ENCODE assay signal across 10 cellular contexts in the genomic region with DNA sequence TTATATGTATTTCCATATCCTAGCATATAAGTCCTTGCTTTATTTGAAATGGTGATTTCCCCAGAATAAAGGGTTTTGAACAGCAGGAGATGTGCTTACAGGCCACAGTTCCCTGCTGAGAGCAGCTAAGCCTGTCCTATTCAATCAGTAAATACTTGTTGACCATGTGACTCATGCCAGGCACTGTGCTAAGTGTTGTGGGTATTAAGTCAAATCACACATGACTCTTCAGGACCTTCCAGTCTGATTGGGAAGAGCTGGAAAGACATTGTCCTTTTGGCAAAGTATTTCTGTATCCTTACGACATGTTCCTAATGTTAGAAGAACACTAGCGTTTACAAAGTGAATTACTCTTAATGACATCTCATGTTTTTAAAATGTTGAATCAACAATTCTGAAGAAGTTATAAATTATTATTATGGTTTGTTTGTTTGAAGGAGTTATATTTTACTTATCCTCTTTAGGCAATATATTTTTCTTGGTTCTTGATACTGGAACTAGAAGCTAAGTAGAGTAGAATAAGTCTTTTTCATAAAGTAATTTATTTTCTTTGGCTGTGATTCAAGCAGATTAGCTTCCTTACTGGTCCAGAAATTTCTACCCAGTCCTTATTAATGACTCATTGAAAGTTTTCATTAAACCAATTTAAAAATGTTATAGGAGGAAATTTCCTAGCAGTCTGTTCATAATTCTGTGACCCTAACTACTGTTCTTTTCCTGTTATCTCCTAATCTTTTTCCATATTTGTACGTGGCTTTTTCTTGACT.
DNase-seq lines count a peak whose midpoint lies in the region; ATAC-seq and TF ChIP-seq lines count a peak whose summit lies in the region.
"Had no signal": no experiment of that assay in that cellular context is flagged by ENCODE, and none has a peak within 500 bp of the region (broad histone marks: within the 10 kb centered on the region; RNA-seq: fewer than 3 reads in every experiment).

No MANE protein-coding gene starts in this region.

- H3K4me2 ChIP-seq in GM23338 (no peak overlapping the region), osteoblast (ENCODE audit: insufficient read depth, low read length) (no peak overlapping the region)

- H3K27me3 ChIP-seq in GM23338 (ENCODE audit: insufficient read depth) (no peaks in the 10 kb centered on the region), osteoblast (ENCODE audit: insufficient read depth, low read length) (no peaks in the 10 kb centered on the region)

- no peaks in the 10 kb centered on the region for H3K9me3 Mint-ChIP-seq in GM23338
- H3K9me3 Mint-ChIP-seq: activated T-cell treated with anti-CD3 and anti-CD28 coated beads, Interleukin-2, amount 50 U/mL, for 24 hours had no signal

- H2AFZ ChIP-seq in GM23338 (no peak overlapping the region), osteoblast (ENCODE audit: low read length) (no peak overlapping the region)

- H3K27me3 Mint-ChIP-seq in GM23338 (ENCODE audit: insufficient read depth, low read depth, poor library complexity), result peaks cover 4% of the 10 kb centered on the region
- H3K27me3 Mint-ChIP-seq: activated T-cell treated with anti-CD3 and anti-CD28 coated beads, Interleukin-2, amount 50 U/mL, for 24 hours had no signal

- no peak overlapping the region for H3K4me3 ChIP-seq in GM23338
- H3K4me3 ChIP-seq in fibroblast of mammary gland (ENCODE audit: control insufficient read depth, low read depth, low read length), result no peak overlapping the region
- no peak overlapping the region for H3K4me3 ChIP-seq in osteoblast (ENCODE audit: insufficient read depth, low read length)

- peak; percentile 74 for DNase-seq in GM23338 (ENCODE audit: low spot score)
- peak; percentile 94 for DNase-seq in NCI-H69 (lab: John Stamatoyannopoulos, UW)
- DNase-seq in fibroblast of mammary gland (ENCODE audit: low read depth), result peak; percentile 84
- DNase-seq in osteoblast (ENCODE audit: insufficient read length, low spot score, missing footprints), result peak; percentile 13
- DNase-seq in NK-92 treated with Interleukin-12 subunit alpha and Interleukin-12 subunit beta, amount 100 ng/mL, for 24 hours (lab: John Stamatoyannopoulos, UW), result no peak
- no peak for DNase-seq in cortex of kidney (lab: John Stamatoyannopoulos, UW)
- DNase-seq: activated T-cell treated with anti-CD3 and anti-CD28 coated beads, Interleukin-2, amount 50 U/mL, for 24 hours; SHP77 treated with DMSO at 0.1 percent for 48 hours had no signal

- H4K20me1 ChIP-seq in GM23338 (replicated peaks; ENCODE audit: insufficient read depth) (no peaks in the 10 kb centered on the region), osteoblast (ENCODE audit: insufficient read depth, low read length) (no peaks in the 10 kb centered on the region)

- peaks cover 23% of the 10 kb centered on the region for H3K4me1 Mint-ChIP-seq in GM23338

- TF ChIP-seq CTCF in GM23338 (conservative IDR thresholded peaks at IDR 0.05; ENCODE audit: low read depth in 2 of 2), result no peak
- no peak for TF ChIP-seq CTCF in fibroblast of mammary gland (conservative IDR thresholded peaks at IDR 0.05; ENCODE audit: control insufficient read depth, insufficient read depth, low read depth, low read length)
- TF ChIP-seq CTCF in osteoblast (IDR thresholded peaks at IDR 0.05; ENCODE audit: extremely low read depth, low read depth, low read length), result no peak

- no peaks in the 10 kb centered on the region for H3F3A ChIP-seq in GM23338 (replicated peaks; ENCODE audit: low read depth)

- no peaks in the 10 kb centered on the region; the same call in 1 of the 2 replicates for H3K9me2 ChIP-seq in GM23338 (ENCODE audit: insufficient read depth)

- no peak overlapping the region for H3K4me3 Mint-ChIP-seq in GM23338
- H3K4me3 Mint-ChIP-seq: activated T-cell treated with anti-CD3 and anti-CD28 coated beads, Interleukin-2, amount 50 U/mL, for 24 hours had no signal

- H3K9me3 ChIP-seq in osteoblast (ENCODE audit: low read depth, low read length), result no peaks in the 10 kb centered on the region

- peaks cover 8% of the 10 kb centered on the region; the same call in 2 of the 3 replicates for H3K36me3 Mint-ChIP-seq in GM23338 (ENCODE audit: low read depth)

- H3K79me2 ChIP-seq in GM23338 (replicated peaks; ENCODE audit: insufficient read depth), result no peaks in the 10 kb centered on the region
- no peaks in the 10 kb centered on the region for H3K79me2 ChIP-seq in osteoblast (ENCODE audit: insufficient read depth, low read length)

- 0 out of 2 replicates have a peak, but pooled peaks cover 6% of the 10 kb centered on the region for H3K36me3 ChIP-seq in GM23338 (ENCODE audit: insufficient read depth)
- peaks cover 53% of the 10 kb centered on the region for H3K36me3 ChIP-seq in osteoblast (ENCODE audit: insufficient read depth, low read length)

- no peak overlapping the region for H3K27ac Mint-ChIP-seq in GM23338

- peaks cover 20% of the 10 kb centered on the region for H3K4me1 ChIP-seq in GM23338 (ENCODE audit: insufficient read depth)
- H3K4me1 ChIP-seq in osteoblast (ENCODE audit: insufficient read depth, low read length), result peaks cover 9% of the 10 kb centered on the region

- no peak overlapping the region for H3K27ac ChIP-seq in GM23338 (ENCODE audit: low read depth)
- H3K27ac ChIP-seq in osteoblast (ENCODE audit: low read depth, low read length), result no peak overlapping the region

- ATAC-seq in GM23338 (peak; percentile 99), GM21723 (IDR thresholded peaks at IDR 0.05; ENCODE audit: unreplicated experiment) (no peak), GM18861 (IDR thresholded peaks at IDR 0.05; ENCODE audit: unreplicated experiment) (no peak)

TF ChIP-seq in GM23338, 12 proteins besides CTCF, POLR2A, EP300 and RAD21 (continues in another document):
- TF ChIP-seq ZNF331 (CRISPR knock-in tag; IDR thresholded peaks at IDR 0.05; ENCODE audit: low read depth) (no peak), EZH2phosphoT487 (IDR thresholded peaks at IDR 0.05; ENCODE audit: unreplicated experiment) (no peak), NANOG (IDR thresholded peaks at IDR 0.05; ENCODE audit: borderline replicate concordance) (no peak), ZNF114 (CRISPR knock-in tag; IDR thresholded peaks at IDR 0.05) (no peak), STAT1 (IDR thresholded peaks at IDR 0.05; ENCODE audit: unreplicated experiment) (no peak)
- TF ChIP-seq, protein P1, sequence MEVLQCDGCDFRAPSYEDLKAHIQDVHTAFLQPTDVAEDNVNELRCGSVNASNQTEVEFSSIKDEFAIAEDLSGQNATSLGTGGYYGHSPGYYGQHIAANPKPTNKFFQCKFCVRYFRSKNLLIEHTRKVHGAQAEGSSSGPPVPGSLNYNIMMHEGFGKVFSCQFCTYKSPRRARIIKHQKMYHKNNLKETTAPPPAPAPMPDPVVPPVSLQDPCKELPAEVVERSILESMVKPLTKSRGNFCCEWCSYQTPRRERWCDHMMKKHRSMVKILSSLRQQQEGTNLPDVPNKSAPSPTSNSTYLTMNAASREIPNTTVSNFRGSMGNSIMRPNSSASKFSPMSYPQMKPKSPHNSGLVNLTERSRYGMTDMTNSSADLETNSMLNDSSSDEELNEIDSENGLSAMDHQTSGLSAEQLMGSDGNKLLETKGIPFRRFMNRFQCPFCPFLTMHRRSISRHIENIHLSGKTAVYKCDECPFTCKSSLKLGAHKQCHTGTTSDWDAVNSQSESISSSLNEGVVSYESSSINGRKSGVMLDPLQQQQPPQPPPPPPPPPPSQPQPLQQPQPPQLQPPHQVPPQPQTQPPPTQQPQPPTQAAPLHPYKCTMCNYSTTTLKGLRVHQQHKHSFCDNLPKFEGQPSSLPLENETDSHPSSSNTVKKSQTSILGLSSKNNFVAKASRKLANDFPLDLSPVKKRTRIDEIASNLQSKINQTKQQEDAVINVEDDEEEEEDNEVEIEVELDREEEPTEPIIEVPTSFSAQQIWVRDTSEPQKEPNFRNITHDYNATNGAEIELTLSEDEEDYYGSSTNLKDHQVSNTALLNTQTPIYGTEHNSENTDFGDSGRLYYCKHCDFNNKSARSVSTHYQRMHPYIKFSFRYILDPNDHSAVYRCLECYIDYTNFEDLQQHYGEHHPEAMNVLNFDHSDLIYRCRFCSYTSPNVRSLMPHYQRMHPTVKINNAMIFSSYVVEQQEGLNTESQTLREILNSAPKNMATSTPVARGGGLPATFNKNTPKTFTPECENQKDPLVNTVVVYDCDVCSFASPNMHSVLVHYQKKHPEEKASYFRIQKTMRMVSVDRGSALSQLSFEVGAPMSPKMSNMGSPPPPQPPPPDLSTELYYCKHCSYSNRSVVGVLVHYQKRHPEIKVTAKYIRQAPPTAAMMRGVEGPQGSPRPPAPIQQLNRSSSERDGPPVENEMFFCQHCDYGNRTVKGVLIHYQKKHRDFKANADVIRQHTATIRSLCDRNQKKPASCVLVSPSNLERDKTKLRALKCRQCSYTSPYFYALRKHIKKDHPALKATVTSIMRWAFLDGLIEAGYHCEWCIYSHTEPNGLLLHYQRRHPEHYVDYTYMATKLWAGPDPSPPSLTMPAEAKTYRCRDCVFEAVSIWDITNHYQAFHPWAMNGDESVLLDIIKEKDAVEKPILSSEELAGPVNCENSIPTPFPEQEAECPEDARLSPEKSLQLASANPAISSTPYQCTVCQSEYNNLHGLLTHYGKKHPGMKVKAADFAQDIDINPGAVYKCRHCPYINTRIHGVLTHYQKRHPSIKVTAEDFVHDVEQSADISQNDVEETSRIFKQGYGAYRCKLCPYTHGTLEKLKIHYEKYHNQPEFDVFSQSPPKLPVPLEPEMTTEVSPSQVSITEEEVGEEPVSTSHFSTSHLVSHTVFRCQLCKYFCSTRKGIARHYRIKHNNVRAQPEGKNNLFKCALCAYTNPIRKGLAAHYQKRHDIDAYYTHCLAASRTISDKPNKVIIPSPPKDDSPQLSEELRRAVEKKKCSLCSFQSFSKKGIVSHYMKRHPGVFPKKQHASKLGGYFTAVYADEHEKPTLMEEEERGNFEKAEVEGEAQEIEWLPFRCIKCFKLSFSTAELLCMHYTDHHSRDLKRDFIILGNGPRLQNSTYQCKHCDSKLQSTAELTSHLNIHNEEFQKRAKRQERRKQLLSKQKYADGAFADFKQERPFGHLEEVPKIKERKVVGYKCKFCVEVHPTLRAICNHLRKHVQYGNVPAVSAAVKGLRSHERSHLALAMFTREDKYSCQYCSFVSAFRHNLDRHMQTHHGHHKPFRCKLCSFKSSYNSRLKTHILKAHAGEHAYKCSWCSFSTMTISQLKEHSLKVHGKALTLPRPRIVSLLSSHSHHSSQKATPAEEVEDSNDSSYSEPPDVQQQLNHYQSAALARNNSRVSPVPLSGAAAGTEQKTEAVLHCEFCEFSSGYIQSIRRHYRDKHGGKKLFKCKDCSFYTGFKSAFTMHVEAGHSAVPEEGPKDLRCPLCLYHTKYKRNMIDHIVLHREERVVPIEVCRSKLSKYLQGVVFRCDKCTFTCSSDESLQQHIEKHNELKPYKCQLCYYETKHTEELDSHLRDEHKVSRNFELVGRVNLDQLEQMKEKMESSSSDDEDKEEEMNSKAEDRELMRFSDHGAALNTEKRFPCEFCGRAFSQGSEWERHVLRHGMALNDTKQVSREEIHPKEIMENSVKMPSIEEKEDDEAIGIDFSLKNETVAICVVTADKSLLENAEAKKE (CRISPR knock-in tag; IDR thresholded peaks at IDR 0.05), result no peak

Comparison
In these comparisons a context has a peak if more than half of its experiments do, and no peak if none do; other contexts are left out.
1. DNase-seq: peak in GM23338 (single experiment), NCI-H69 (single experiment), fibroblast of mammary gland (single experiment) and osteoblast (single experiment); none in NK-92 treated with Interleukin-12 subunit alpha and Interleukin-12 subunit beta, amount 100 ng/mL, for 24 hours (single experiment) and cortex of kidney (single experiment).